ENCODE assay signal across 8 cellular contexts in the genomic region with DNA sequence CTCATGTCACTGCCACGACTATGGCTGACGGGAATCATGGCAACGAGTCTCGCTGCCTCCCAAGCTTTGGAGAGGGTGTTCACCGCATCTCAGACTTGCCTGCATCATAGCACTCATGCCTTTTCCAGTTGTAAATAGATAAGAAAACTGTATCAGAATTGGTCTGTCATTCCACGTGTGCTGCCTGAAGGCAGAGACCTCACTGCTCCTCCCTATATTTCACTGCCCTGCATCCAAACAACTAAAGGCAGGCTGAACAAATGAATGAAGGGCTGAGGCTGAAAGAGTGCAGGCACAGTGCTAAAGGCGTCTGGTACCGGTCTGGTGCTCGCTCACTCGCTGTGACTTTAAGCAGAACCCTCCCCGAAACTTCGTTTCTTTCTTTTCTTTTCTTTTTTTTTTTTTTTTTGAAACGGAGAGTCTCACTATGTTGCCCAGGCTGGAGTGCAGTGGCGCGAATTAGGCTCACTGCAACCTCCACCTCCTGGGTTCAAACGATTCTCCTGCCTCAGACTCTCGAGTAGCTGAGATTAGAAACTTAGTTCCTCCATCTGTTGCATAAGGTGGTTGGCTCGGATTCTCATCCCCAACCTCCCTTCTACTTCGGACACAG.
DNase-seq lines count a peak whose midpoint lies in the region; TF ChIP-seq lines count a peak whose summit lies in the region.

No MANE protein-coding gene starts in this region.

- H3K4me1 Mint-ChIP-seq in T-helper 1 cell treated with Interleukin-12 subunit alpha and Interleukin-12 subunit beta and Interleukin-4 antibody, amounts not matched to agents 30 μg/mL and 1 μg/mL, for 36 hours (ENCODE audit: low read depth) = peaks cover 17% of the 10 kb centered on the region

- H3K4me2 ChIP-seq in KMS-11 = peak overlapping the region; percentile 92

- H3K4me3 ChIP-seq in KMS-11 (IDR thresholded peaks at IDR 0.05; ENCODE audit: insufficient read depth, low read depth, low read length) (no peak overlapping the region), choroid plexus epithelial cell (ENCODE audit: low read depth, low read length) (peak overlapping the region; percentile 98), muscle layer of colon (ENCODE audit: low read depth in 1 of 2, low read length in 2 of 2) (peak overlapping the region; percentile 80 to 86)

- peaks cover 22% of the 10 kb centered on the region; the same call in 1 of the 2 replicates for H3K79me2 ChIP-seq in KMS-11 (ENCODE audit: insufficient read depth, low read depth)

- H3K27me3 ChIP-seq in KMS-11 (ENCODE audit: insufficient read depth, low read depth) (no peaks in the 10 kb centered on the region), muscle layer of colon (ENCODE audit: control insufficient read depth in 1 of 2, insufficient read depth in 2 of 2, low read length in 2 of 2) (no peaks in the 10 kb centered on the region)

- H3K27ac ChIP-seq in KMS-11 = peak overlapping the region; percentile 56
- H3K27ac ChIP-seq in muscle layer of colon (ENCODE audit: low read depth, low read length) = peak overlapping the region; percentile 68

- H3K36me3 Mint-ChIP-seq in T-helper 1 cell treated with Interleukin-12 subunit alpha and Interleukin-12 subunit beta and Interleukin-4 antibody, amounts not matched to agents 30 μg/mL and 1 μg/mL, for 36 hours (ENCODE audit: low read depth) = peaks cover 2% of the 10 kb centered on the region

- no peaks in the 10 kb centered on the region for H3K9me3 Mint-ChIP-seq in T-helper 1 cell treated with Interleukin-12 subunit alpha and Interleukin-12 subunit beta and Interleukin-4 antibody, amounts not matched to agents 30 μg/mL and 1 μg/mL, for 36 hours

- peak overlapping the region; percentile 95 for H3K4me3 Mint-ChIP-seq in T-helper 1 cell treated with Interleukin-12 subunit alpha and Interleukin-12 subunit beta and Interleukin-4 antibody, amounts not matched to agents 30 μg/mL and 1 μg/mL, for 36 hours

- DNase-seq in T-helper 1 cell (no peak), choroid plexus epithelial cell (ENCODE audit: low read depth) (peak; percentile 7), inferior parietal cortex (ENCODE audit: extremely low spot score) (no peak), NCI-H82 (lab: John Stamatoyannopoulos, UW) (no peak), DMS114 treated with DMSO at 0.1 percent for 48 hours (lab: John Stamatoyannopoulos, UW; ENCODE audit: unreplicated experiment) (no peak)

- no peaks in the 10 kb centered on the region for H3K9me3 ChIP-seq in muscle layer of colon (ENCODE audit: low read length)

- H3K4me1 ChIP-seq in KMS-11 (ENCODE audit: low read depth, poor library complexity, severe bottlenecking) (peaks cover 11% of the 10 kb centered on the region), muscle layer of colon (ENCODE audit: insufficient read depth, low read length) (peaks cover 12% of the 10 kb centered on the region)

- H3K36me3 ChIP-seq in KMS-11 (ENCODE audit: insufficient read depth) (no peaks in the 10 kb centered on the region), muscle layer of colon (ENCODE audit: insufficient read depth, low read length) (no peaks in the 10 kb centered on the region)

- H4K20me1 ChIP-seq in KMS-11 (ENCODE audit: insufficient read depth) = no peaks in the 10 kb centered on the region

- peak overlapping the region; percentile 100 for H2AFZ ChIP-seq in KMS-11 (ENCODE audit: low read depth)

- peak overlapping the region; percentile 84 for H3K27ac Mint-ChIP-seq in T-helper 1 cell treated with Interleukin-12 subunit alpha and Interleukin-12 subunit beta and Interleukin-4 antibody, amounts not matched to agents 30 μg/mL and 1 μg/mL, for 36 hours

- H3K27me3 Mint-ChIP-seq in T-helper 1 cell treated with Interleukin-12 subunit alpha and Interleukin-12 subunit beta and Interleukin-4 antibody, amounts not matched to agents 30 μg/mL and 1 μg/mL, for 36 hours (ENCODE audit: low read depth) = no peaks in the 10 kb centered on the region

- TF ChIP-seq CTCF in KMS-11 (conservative IDR thresholded peaks at IDR 0.05; ENCODE audit: low read depth, low read length) = no peak
- TF ChIP-seq CTCF in choroid plexus epithelial cell (conservative IDR thresholded peaks at IDR 0.05; ENCODE audit: low read depth, low read length) = no peak

- H3K9ac ChIP-seq in KMS-11 (peak overlapping the region; percentile 58), muscle layer of colon (ENCODE audit: low read length) (peak overlapping the region; percentile 5)
